In the genomic region with DNA sequence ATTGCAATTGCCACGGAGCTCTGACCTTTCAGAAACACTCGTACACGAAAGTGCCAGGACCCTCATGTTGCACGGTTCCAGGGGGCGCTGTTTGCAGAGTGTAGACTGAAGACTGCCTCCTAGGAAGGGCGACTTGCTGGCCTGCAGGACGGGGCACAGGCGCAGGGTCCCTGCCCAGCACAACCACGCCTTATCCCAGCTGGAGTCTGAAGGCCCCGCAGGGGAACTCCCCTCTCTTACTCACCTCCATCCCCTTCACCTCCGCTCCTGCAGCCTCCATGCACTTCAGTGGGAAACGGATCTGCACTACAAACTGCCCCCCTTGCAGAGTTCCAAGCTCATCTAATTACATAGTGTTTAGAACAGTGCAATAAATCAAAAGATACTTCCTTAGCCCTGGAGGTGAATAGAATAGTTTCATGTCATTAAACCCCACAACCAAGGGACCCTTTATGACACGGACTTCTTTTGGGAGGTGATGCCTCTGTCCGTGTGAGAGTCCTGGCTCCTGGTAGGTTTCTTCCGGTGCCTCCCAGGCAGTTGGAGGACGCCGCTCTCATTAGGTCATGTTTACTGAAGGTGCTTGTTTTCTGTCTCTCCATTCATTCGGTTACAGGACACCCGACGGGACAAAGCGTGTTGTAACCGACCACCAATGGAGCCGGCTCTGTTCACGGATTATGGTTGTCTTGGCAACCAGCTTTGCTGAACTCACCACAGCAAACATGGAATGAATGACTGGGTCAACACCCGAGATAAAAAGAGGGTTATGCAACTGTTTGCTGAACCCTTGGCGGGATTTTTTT, we compare ENCODE assay signal across 8 cellular contexts.
DNase-seq lines count a peak whose midpoint lies in the region; ATAC-seq and TF ChIP-seq lines count a peak whose summit lies in the region.

No MANE protein-coding gene starts in this region.

- TF ChIP-seq POLR2A in stomach (IDR thresholded peaks at IDR 0.05) = no peak

- no peaks in the 10 kb centered on the region for H3K36me3 ChIP-seq in RWPE2 (ENCODE audit: low read depth)
- H3K36me3 ChIP-seq in stomach = no peaks in the 10 kb centered on the region

- WGBS in stomach, 5 donors = 21 to 35% (median 24%) methylated on average over 26 of the region's 26 CpGs

- DNase-seq in HuH-7.5 (ENCODE audit: low spot score) (peak; percentile 77), RWPE2 (ENCODE audit: low spot score) (no peak), iPS DF 19.7 (ENCODE audit: low read depth, low spot score) (peak; percentile 63), stomach (peak; percentile 34)
- no peak for DNase-seq in stimulated activated CD8-positive, alpha-beta memory T cell treated with anti-CD3 and anti-CD28 coated beads, Interleukin-4, amount 100 ng/mL, for 48 hours

- no peak for TF ChIP-seq EP300 in stomach (IDR thresholded peaks at IDR 0.05)

- intact Hi-C loops in stomach (cut with DNase I; ENCODE audit: low total_unique reads) = no loop called here

- H3K9me3 ChIP-seq in RWPE2 (ENCODE audit: severe bottlenecking) = no peaks in the 10 kb centered on the region
- peaks cover 0 to 2% (median 0%) of the 10 kb centered on the region in 4 donors for H3K9me3 ChIP-seq in stomach

- H3K27ac ChIP-seq in 22Rv1 = peak overlapping the region; percentile 54
- no peak overlapping the region for H3K27ac ChIP-seq in RWPE2 (ENCODE audit: poor library complexity, severe bottlenecking)
- no peak overlapping the region for H3K27ac ChIP-seq in stomach

- H3K4me3 ChIP-seq in RWPE2 (ENCODE audit: severe bottlenecking) (no peak overlapping the region), stomach (peak overlapping the region in 1 of 4 donors; percentile 6)

- H3K4me1 ChIP-seq in RWPE2 (ENCODE audit: insufficient read depth, poor library complexity, severe bottlenecking) = no peaks in the 10 kb centered on the region
- peaks cover 0 to 26% (median 14%) of the 10 kb centered on the region in 4 donors for H3K4me1 ChIP-seq in stomach

- H3K27me3 ChIP-seq in RWPE2 (ENCODE audit: insufficient read depth, poor library complexity, severe bottlenecking) = peaks cover 9% of the 10 kb centered on the region
- no peaks in the 10 kb centered on the region for H3K27me3 ChIP-seq in stomach

- ATAC-seq in RWPE2 (ENCODE audit: low read depth) (peak; percentile 53), HG02759 (IDR thresholded peaks at IDR 0.05; ENCODE audit: unreplicated experiment) (no peak), GM19324 (IDR thresholded peaks at IDR 0.05; ENCODE audit: low FRiP score, unreplicated experiment) (no peak)

- TF ChIP-seq CTCF in 22Rv1 (IDR thresholded peaks at IDR 0.05) (peak; percentile 42), RWPE2 (IDR thresholded peaks at IDR 0.05; ENCODE audit: poor library complexity, severe bottlenecking) (no peak), stomach (IDR thresholded peaks at IDR 0.05) (no peak)

Comparison
In these comparisons a context has a peak if more than half of its experiments do, and no peak if none do; other contexts are left out.
1. DNase-seq: peak in HuH-7.5 (single experiment), iPS DF 19.7 (single experiment) and stomach (single experiment); none in RWPE2 (single experiment) and stimulated activated CD8-positive, alpha-beta memory T cell treated with anti-CD3 and anti-CD28 coated beads, Interleukin-4, amount 100 ng/mL, for 48 hours (single experiment).